Comparison of ENCODE assay signal across 5 cellular contexts in the genomic region with DNA sequence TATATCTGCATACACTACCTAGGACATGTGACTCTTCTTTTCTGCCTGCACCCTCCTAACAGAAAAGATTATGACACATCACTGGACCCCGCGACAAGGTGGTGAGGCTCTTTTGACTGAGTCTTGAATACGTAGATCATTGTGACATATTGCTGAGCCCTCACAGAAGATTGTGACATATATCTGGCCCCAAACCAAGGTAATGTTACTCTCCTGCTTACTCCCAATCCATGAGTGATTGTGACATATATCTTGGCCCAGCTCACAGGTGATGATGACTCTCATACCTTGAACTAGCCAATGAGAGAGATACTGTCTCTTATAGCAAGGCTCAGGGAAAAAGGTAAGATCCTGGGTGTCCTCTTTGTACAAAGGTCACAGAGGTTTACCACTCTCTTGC.
DNase-seq lines count a peak whose midpoint lies in the region; ATAC-seq, FAIRE-seq and TF ChIP-seq lines count a peak whose summit lies in the region.
"Not testable (repeated sequence)": the region's sequence is repeated elsewhere in the genome, so short reads cannot be mapped to it uniquely, and the experiment has no call there.

No MANE protein-coding gene starts in this region.

- not testable (repeated sequence) for TF ChIP-seq POLR2A in HepG2 (IDR thresholded peaks at IDR 0.05; ENCODE audit: insufficient read depth in 1 of 2, low read depth in 2 of 2, low read length in 2 of 2)

- ATAC-seq in HepG2 = not testable (repeated sequence)
- peak in 3 of 4 donors; percentile 15 to 23 (median 20) for ATAC-seq in psoas muscle

- H3K23ac ChIP-seq in trophoblast cell (ENCODE audit: low read length) = not testable (repeated sequence)

- H3K27ac ChIP-seq in HepG2 (ENCODE audit: extremely low read length, insufficient read depth, low read length); trophoblast cell (ENCODE audit: low read depth, low read length); psoas muscle: not testable (repeated sequence)

- H3K79me1 ChIP-seq in trophoblast cell (ENCODE audit: low read length) = not testable (repeated sequence)

- not testable (repeated sequence) for H3K9ac ChIP-seq in HepG2 (ENCODE audit: insufficient read depth, low read depth, low read length); trophoblast cell (ENCODE audit: low read length)

- H3K36me3 Mint-ChIP-seq in MCF 10A (ENCODE audit: insufficient read depth, unreplicated experiment) = peaks cover 14% of the 10 kb centered on the region

- POLR2A ChIA-PET in MCF 10A (lab: Yijun Ruan, JAX); HepG2 (lab: Yijun Ruan, JAX): not testable (repeated sequence)

- FAIRE-seq in HepG2 (lab: Jason Lieb, UNC) = not testable (repeated sequence)

- not testable (repeated sequence) for H4K12ac ChIP-seq in trophoblast cell (ENCODE audit: low read depth, low read length)

- not testable (repeated sequence) for TF ChIP-seq EP300 in HepG2 (IDR thresholded peaks at IDR 0.05; ENCODE audit: low read depth in 2 of 2, low read length in 2 of 2); HepG2 (CRISPR knock-in tag; IDR thresholded peaks at IDR 0.05; ENCODE audit: borderline replicate concordance)

- H3K36me3 ChIP-seq in HepG2 (replicated peaks in 1 of 2; ENCODE audit: control insufficient read depth in 1 of 2, insufficient read depth in 2 of 2, low read length in 2 of 2); trophoblast cell (ENCODE audit: control insufficient read depth in 1 of 2, insufficient read depth in 2 of 2, low read length in 2 of 2); psoas muscle (ENCODE audit: insufficient read depth in 1 of 2, low read depth in 1 of 2): not testable (repeated sequence)

- TF ChIP-seq RAD21 in HepG2 (CRISPR knock-in tag; IDR thresholded peaks at IDR 0.05) = not testable (repeated sequence)

- not testable (repeated sequence) for H3K4ac ChIP-seq in trophoblast cell (ENCODE audit: low read depth, low read length)

- H3K4me3 ChIP-seq in epithelial cell of esophagus (ENCODE audit: low read length); HepG2 (replicated peaks in 1 of 3; ENCODE audit: insufficient read depth in 1 of 3, low read depth in 2 of 3, low read length in 3 of 3); trophoblast cell (ENCODE audit: low read depth, low read length); psoas muscle: not testable (repeated sequence)

- H2BK5ac ChIP-seq in trophoblast cell (ENCODE audit: low read depth, low read length, poor library complexity) = not testable (repeated sequence)

- H3K4me1 Mint-ChIP-seq in MCF 10A (ENCODE audit: insufficient read depth, unreplicated experiment) = not testable (repeated sequence)

- H3K4me1 ChIP-seq in HepG2 (ENCODE audit: insufficient read depth, low read length); trophoblast cell (ENCODE audit: control insufficient read depth in 1 of 2, insufficient read depth in 2 of 2, low read length in 2 of 2); psoas muscle: not testable (repeated sequence)

- 73% methylated on average over 3 of the region's 3 CpGs for WGBS in HepG2 (ENCODE audit: low lambda C conversion rate)
- WGBS in trophoblast cell (ENCODE audit: extremely low coverage, insufficient coverage, insufficient read length) = no CpG with 5 or more reads among the region's 3 CpGs
- 91 to 96% (median 92%) methylated on average over 3 of the region's 3 CpGs for WGBS in psoas muscle, 3 donors

- H3K18ac ChIP-seq in trophoblast cell (ENCODE audit: low read length) = not testable (repeated sequence)

- TF ChIP-seq CTCF in MCF 10A (IDR thresholded peaks at IDR 0.05; ENCODE audit: unreplicated experiment); epithelial cell of esophagus (IDR thresholded peaks at IDR 0.05; ENCODE audit: insufficient read depth, low read depth, low read length, missing control alignments); HepG2 (CRISPR knock-in tag; IDR thresholded peaks at IDR 0.05); psoas muscle (IDR thresholded peaks at IDR 0.05): not testable (repeated sequence)

- BruUV-seq in MCF 10A (replicated peaks; lab: Mats Ljungman, UMichigan); HepG2 (replicated peaks; lab: Mats Ljungman, UMichigan): not testable (repeated sequence)

- H3K14ac ChIP-seq in trophoblast cell (ENCODE audit: low read length) = not testable (repeated sequence)

- not testable (repeated sequence) for H3K27me3 ChIP-seq in HepG2 (ENCODE audit: control insufficient read depth in 1 of 2, insufficient read depth in 2 of 2, low read length in 2 of 2); trophoblast cell (ENCODE audit: insufficient read depth, low read length); psoas muscle (ENCODE audit: insufficient read depth in 3 of 3, low read length in 2 of 3)

- not testable (repeated sequence) for H2AFZ ChIP-seq in HepG2 (ENCODE audit: low read length); trophoblast cell (ENCODE audit: insufficient read depth, low read length, poor library complexity)

- H4K8ac ChIP-seq in trophoblast cell (ENCODE audit: low read depth, low read length) = not testable (repeated sequence)

- H4K20me1 ChIP-seq in HepG2 (ENCODE audit: insufficient read depth, low read length) = not testable (repeated sequence)

- H3K27me3 Mint-ChIP-seq in MCF 10A (ENCODE audit: insufficient read depth, unreplicated experiment) = not testable (repeated sequence)

- peaks cover 50% of the 10 kb centered on the region for H3K9me3 Mint-ChIP-seq in MCF 10A (ENCODE audit: unreplicated experiment)

- not testable (repeated sequence) for H2BK12ac ChIP-seq in trophoblast cell (ENCODE audit: low read length)

- H3K4me2 ChIP-seq in HepG2 (ENCODE audit: low read depth, low read length); trophoblast cell (ENCODE audit: low read length): not testable (repeated sequence)

- not testable (repeated sequence) for H3K4me3 Mint-ChIP-seq in MCF 10A (ENCODE audit: unreplicated experiment)

- H3K9me3 ChIP-seq in HepG2 (ENCODE audit: low read length) = peaks cover 81% of the 10 kb centered on the region
- not testable (repeated sequence) for H3K9me3 ChIP-seq in trophoblast cell (ENCODE audit: insufficient read depth, low read depth, low read length); psoas muscle

- H2BK120ac ChIP-seq in trophoblast cell (ENCODE audit: insufficient read depth, low read length, poor library complexity) = not testable (repeated sequence)

- CTCF ChIA-PET in MCF 10A (lab: Yijun Ruan, JAX); HepG2 (lab: Yijun Ruan, JAX; ENCODE audit: low intra/inter-chr PET ratio, low total read pairs): not testable (repeated sequence)

- not testable (repeated sequence) for H3K27ac Mint-ChIP-seq in MCF 10A (ENCODE audit: low read depth, unreplicated experiment)

- not testable (repeated sequence) for H2AK5ac ChIP-seq in trophoblast cell (ENCODE audit: low read length)

- DNase-seq in MCF 10A (ENCODE audit: unreplicated experiment) (peak; percentile 71), epithelial cell of esophagus (ENCODE audit: low read depth) (peak; percentile 33), trophoblast cell (peak; percentile 69 to 82)
- DNase-seq in HepG2 (ENCODE audit: low spot score); psoas muscle: not testable (repeated sequence)

- intact Hi-C loops in MCF 10A (cut with micrococcal nuclease); HepG2 (cut with micrococcal nuclease; ENCODE audit: unreplicated experiment); psoas muscle (cut with DNase I): not testable (repeated sequence)

- not testable (repeated sequence) for H4K91ac ChIP-seq in trophoblast cell (ENCODE audit: low read depth, low read length)

- not testable (repeated sequence) for H3K79me2 ChIP-seq in HepG2 (ENCODE audit: insufficient read depth, low read length); trophoblast cell (ENCODE audit: control insufficient read depth, insufficient read depth, low read length, poor library complexity)

- in situ Hi-C loops in HepG2 (cut with HindIII; ENCODE audit: extremely low pct_ligation_motif_present, low pct_unique_long_range_greater_than_20kb) = not testable (repeated sequence)

TF ChIP-seq in HepG2, 621 proteins besides CTCF, POLR2A, EP300 and RAD21:
- 0 out of 2 replicates have a peak, but pooled peaks have one; percentile 11 for TF ChIP-seq CEBPB (IDR thresholded peaks at IDR 0.05; ENCODE audit: borderline replicate concordance, low read depth, low read length)
